ENCODE assay signal across 19 cellular contexts in the genomic region with DNA sequence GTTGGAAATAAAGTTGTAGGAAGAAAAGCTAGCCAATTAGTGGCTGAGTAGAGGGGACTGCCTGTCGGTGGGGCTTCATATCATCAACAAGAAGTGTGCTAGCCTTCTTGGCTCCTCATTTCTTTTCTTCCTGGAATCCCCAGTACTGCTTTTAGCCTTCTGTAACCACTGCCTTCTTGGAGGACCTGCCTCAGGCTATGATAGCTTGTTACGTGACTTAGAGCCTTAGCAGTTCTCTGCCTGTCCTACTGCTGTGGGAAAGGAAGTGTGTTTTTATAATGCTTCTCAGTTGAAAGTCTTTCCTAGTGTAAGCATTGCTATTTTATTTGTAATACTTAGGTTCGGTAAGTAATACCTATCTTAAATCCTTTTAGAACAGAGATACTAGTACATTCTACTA.
"Had no signal": no experiment of that assay in that cellular context is flagged by ENCODE, and none has a peak within 500 bp of the region (broad histone marks: within the 10 kb centered on the region; RNA-seq: fewer than 3 reads in every experiment).

No MANE protein-coding gene starts in this region.

- H3K36me3 ChIP-seq: ovary, suprapubic skin, thyroid gland had no signal

- H3K4me3 ChIP-seq: coronary artery, hepatocyte, lung, mucosa of descending colon, ovary, right lobe of liver, suprapubic skin, thyroid gland had no signal

- H3K27ac ChIP-seq: coronary artery, hepatocyte, ovary, right lobe of liver, suprapubic skin, thyroid gland had no signal

- H3K9me3 ChIP-seq: mucosa of descending colon, ovary, right lobe of liver, suprapubic skin, thyroid gland had no signal

- DNase-seq: effector CD4-positive, alpha-beta T cell; endodermal cell; left colon; left ventricle myocardium superior; mucosa of descending colon; naive thymus-derived CD8-positive, alpha-beta T cell; ovary; retina; right lobe of liver; stimulated activated CD4-positive, alpha-beta T cell treated with anti-CD3 and anti-CD28 coated beads, Interleukin-4, amount 100 ng/mL, for 1 hour; stimulated activated CD8-positive, alpha-beta memory T cell treated with anti-CD3 and anti-CD28 coated beads, Interleukin-4, amount 100 ng/mL, for 48 hours; stimulated activated naive CD8-positive, alpha-beta T cell treated with anti-CD3 and anti-CD28 coated beads, Interleukin-15, Interleukin-2, amounts not matched to agents 100 U/mL and 50 U/mL, for 24 hours; thyroid gland had no signal

- ATAC-seq: esophagus mucosa; left colon; left ventricle myocardium superior; mucosa of descending colon; naive thymus-derived CD8-positive, alpha-beta T cell; right lobe of liver; stimulated activated effector memory CD8-positive, alpha-beta T cell treated with anti-CD3 and anti-CD28 coated beads, Interleukin-12 subunit alpha, Interleukin-12 subunit beta, amount 100 ng/mL, for 72 hours; stimulated activated naive CD8-positive, alpha-beta T cell treated with anti-CD3 and anti-CD28 coated beads, Interleukin-15, Interleukin-2, amounts not matched to agents 100 U/mL and 50 U/mL, for 24 hours had no signal

- H3K27me3 ChIP-seq: hepatocyte, ovary, right lobe of liver, suprapubic skin, thyroid gland had no signal

- H2AFZ ChIP-seq: hepatocyte had no signal

- H3K4me1 ChIP-seq: right lobe of liver, suprapubic skin, thyroid gland had no signal

- H3K4me2 ChIP-seq: hepatocyte had no signal
